1 cellular context compared by ENCODE assay signal in the genomic region with DNA sequence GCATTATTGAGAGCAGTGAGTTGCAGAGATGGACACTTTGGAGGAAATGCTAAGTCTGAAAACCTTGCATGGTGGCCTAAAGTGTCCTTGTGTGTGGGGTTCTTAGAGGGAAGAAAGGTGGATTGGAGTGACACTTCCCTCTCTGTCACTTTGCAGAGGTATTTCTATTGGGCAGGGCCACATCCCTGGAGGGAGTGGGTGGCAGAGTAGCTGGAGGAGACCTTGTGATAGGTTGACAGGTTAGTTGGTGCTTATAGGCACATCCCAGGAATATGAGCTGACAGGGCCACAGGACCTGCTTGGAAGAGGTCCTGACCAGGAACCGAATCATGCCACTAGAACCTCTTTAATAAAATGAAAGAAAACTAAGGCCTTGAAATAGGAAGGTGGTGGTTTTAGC.
A peak's percentile ranks its signal among the peaks of the same experiment; 100 is the strongest.
TF ChIP-seq lines count a peak whose summit lies in the region.

No MANE protein-coding gene starts in this region.

TF ChIP-seq in HEK293, 187 proteins besides CTCF, POLR2A, EP300 and RAD21 (continued from another document):
- TF ChIP-seq, protein P1, sequence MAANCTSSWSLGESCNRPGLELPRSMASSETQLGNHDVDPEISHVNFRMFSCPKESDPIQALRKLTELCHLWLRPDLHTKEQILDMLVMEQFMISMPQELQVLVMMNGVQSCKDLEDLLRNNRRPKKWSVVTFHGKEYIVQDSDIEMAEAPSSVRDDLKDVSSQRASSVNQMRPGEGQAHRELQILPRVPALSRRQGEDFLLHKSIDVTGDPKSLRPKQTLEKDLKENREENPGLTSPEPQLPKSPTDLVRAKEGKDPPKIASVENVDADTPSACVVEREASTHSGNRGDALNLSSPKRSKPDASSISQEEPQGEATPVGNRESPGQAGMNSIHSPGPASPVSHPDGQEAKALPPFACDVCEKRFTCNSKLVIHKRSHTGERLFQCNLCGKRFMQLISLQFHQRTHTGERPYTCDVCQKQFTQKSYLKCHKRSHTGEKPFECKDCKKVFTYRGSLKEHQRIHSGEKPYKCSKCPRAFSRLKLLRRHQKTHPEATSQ (tag by site-specific recombination; IDR thresholded peaks at IDR 0.05), result no peak
- TF ChIP-seq PRDM2 (tag by site-specific recombination; IDR thresholded peaks at IDR 0.05; ENCODE audit: borderline replicate concordance) (no peak), SP3 (tag by site-specific recombination; IDR thresholded peaks at IDR 0.05) (no peak), ZNF211 (tag by site-specific recombination; IDR thresholded peaks at IDR 0.05; ENCODE audit: low read depth) (no peak), SP2 (tag by site-specific recombination; IDR thresholded peaks at IDR 0.05) (peak; percentile 30), ZNF133 (tag by site-specific recombination; IDR thresholded peaks at IDR 0.05) (no peak), ZSCAN30 (tag by site-specific recombination; IDR thresholded peaks at IDR 0.05) (no peak), ZNF610 (tag by site-specific recombination; IDR thresholded peaks at IDR 0.05; ENCODE audit: borderline replicate concordance) (no peak), TCF7L2 (IDR thresholded peaks at IDR 0.05; ENCODE audit: borderline replicate concordance, low read depth, low read length) (no peak), ZNF112 (tag by site-specific recombination; IDR thresholded peaks at IDR 0.05) (no peak), PRDM10 (tag by site-specific recombination; IDR thresholded peaks at IDR 0.05) (peak; percentile 84; the same call in 1 of the 2 replicates)
- TF ChIP-seq, protein P2, sequence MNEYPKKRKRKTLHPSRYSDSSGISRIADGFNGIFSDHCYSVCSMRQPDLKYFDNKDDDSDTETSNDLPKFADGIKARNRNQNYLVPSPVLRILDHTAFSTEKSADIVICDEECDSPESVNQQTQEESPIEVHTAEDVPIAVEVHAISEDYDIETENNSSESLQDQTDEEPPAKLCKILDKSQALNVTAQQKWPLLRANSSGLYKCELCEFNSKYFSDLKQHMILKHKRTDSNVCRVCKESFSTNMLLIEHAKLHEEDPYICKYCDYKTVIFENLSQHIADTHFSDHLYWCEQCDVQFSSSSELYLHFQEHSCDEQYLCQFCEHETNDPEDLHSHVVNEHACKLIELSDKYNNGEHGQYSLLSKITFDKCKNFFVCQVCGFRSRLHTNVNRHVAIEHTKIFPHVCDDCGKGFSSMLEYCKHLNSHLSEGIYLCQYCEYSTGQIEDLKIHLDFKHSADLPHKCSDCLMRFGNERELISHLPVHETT (tag by site-specific recombination; IDR thresholded peaks at IDR 0.05), result no peak
